3 cellular contexts compared by ENCODE assay signal in the genomic region with DNA sequence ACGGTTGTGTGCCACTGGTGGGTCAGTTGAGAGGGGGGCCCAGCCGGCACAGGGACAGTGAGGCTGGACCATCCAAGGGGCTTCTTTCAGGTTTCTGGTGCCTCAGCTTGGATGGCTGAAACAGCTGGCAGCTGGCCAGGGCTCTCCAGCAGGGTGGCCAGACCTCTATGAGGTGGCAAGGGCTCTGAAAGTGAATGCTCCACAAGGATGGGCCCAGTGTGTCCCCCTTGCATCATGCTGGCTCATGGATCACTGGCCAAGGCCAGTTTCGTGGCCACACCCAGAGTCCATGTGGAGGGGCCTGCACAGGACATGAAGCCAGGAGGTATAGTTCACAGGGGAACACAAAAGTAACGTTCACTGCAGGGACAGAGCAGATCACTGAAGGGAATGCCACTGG.
A peak's percentile ranks its signal among the peaks of the same experiment; 100 is the strongest.
TF ChIP-seq lines count a peak whose summit lies in the region.

No MANE protein-coding gene starts in this region.

TF ChIP-seq in HepG2, 621 proteins besides CTCF, POLR2A, EP300 and RAD21 (continues in another document):
- peak; percentile 60 for TF ChIP-seq HNF4A (CRISPR knock-in tag; IDR thresholded peaks at IDR 0.05)
- peak; percentile 59 for TF ChIP-seq ZFY (CRISPR knock-in tag; IDR thresholded peaks at IDR 0.05)
- TF ChIP-seq FOXK1 (CRISPR knock-in tag; IDR thresholded peaks at IDR 0.05; ENCODE audit: borderline replicate concordance, low read depth) = no peak
- TF ChIP-seq, protein P1, sequence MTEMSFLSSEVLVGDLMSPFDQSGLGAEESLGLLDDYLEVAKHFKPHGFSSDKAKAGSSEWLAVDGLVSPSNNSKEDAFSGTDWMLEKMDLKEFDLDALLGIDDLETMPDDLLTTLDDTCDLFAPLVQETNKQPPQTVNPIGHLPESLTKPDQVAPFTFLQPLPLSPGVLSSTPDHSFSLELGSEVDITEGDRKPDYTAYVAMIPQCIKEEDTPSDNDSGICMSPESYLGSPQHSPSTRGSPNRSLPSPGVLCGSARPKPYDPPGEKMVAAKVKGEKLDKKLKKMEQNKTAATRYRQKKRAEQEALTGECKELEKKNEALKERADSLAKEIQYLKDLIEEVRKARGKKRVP (CRISPR knock-in tag; IDR thresholded peaks at IDR 0.05) = peak in 1 of 2 experiments; percentile 46; a peak in 1 of 4 replicates
- no peak for TF ChIP-seq HDAC2 (CRISPR knock-in tag; IDR thresholded peaks at IDR 0.05)
- TF ChIP-seq ZBTB8A (CRISPR knock-in tag; IDR thresholded peaks at IDR 0.05; ENCODE audit: borderline replicate concordance, low read depth) = no peak
- peak; percentile 64 for TF ChIP-seq CEBPG (CRISPR knock-in tag; IDR thresholded peaks at IDR 0.05)
- peak; percentile 26; the same call in 1 of the 2 replicates for TF ChIP-seq GATAD2A (CRISPR knock-in tag; IDR thresholded peaks at IDR 0.05)
- 0 out of 2 replicates have a peak, but pooled peaks have one; percentile 3 for TF ChIP-seq SAP130 (CRISPR knock-in tag; IDR thresholded peaks at IDR 0.05; ENCODE audit: low read depth)
- TF ChIP-seq, protein P2, sequence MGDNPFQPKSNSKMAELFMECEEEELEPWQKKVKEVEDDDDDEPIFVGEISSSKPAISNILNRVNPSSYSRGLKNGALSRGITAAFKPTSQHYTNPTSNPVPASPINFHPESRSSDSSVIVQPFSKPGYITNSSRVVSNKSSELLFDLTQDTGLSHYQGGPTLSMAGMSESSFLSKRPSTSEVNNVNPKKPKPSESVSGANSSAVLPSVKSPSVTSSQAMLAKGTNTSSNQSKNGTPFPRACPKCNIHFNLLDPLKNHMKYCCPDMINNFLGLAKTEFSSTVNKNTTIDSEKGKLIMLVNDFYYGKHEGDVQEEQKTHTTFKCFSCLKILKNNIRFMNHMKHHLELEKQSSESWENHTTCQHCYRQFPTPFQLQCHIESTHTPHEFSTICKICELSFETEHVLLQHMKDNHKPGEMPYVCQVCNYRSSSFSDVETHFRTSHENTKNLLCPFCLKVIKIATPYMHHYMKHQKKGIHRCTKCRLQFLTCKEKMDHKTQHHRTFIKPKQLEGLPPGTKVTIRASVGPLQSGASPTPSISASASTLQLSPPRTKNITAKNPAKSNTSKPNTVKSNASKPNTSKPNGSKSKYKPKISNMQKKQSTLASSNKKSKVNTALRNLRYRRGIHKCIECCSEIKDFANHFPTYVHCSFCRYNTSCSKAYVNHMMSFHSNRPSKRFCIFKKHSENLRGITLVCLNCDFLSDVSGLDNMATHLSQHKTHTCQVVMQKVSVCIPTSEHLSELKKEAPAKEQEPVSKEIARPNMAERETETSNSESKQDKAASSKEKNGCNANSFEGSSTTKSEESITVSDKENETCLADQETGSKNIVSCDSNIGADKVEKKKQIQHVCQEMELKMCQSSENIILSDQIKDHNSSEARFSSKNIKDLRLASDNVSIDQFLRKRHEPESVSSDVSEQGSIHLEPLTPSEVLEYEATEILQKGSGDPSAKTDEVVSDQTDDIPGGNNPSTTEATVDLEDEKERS (CRISPR knock-in tag; IDR thresholded peaks at IDR 0.05) = no peak

TF ChIP-seq in WTC11, 78 proteins besides CTCF, POLR2A, EP300 and RAD21:
- TF ChIP-seq ZNF396 (CRISPR knock-in tag; IDR thresholded peaks at IDR 0.05; ENCODE audit: borderline replicate concordance) (no peak), CREB1 (CRISPR knock-in tag; IDR thresholded peaks at IDR 0.05) (no peak), GABPB1 (CRISPR knock-in tag; IDR thresholded peaks at IDR 0.05) (peak; percentile 81)
TF ChIP-seq in WTC11: peak in this region for 1.

TF ChIP-seq in H1, 55 proteins besides CTCF, POLR2A, EP300 and RAD21:
- TF ChIP-seq CBX5 (IDR thresholded peaks at IDR 0.05; ENCODE audit: low read depth, low read length) = no peak
- no peak for TF ChIP-seq SP1 (IDR thresholded peaks at IDR 0.05; ENCODE audit: low read depth, low read length)
- no peak for TF ChIP-seq TBP (IDR thresholded peaks at IDR 0.05; ENCODE audit: low read depth, low read length)
- no peak for TF ChIP-seq TAF7 (optimal IDR thresholded peaks at IDR 0.05; ENCODE audit: borderline replicate concordance, low read depth, low read length)
- TF ChIP-seq ASH2L (IDR thresholded peaks at IDR 0.05; ENCODE audit: low read length) = no peak
- TF ChIP-seq CHD2 (IDR thresholded peaks at IDR 0.05; ENCODE audit: low read length) = no peak
- TF ChIP-seq RNF2 (IDR thresholded peaks at IDR 0.05; ENCODE audit: borderline replicate concordance, low read depth, low read length, missing control alignments, poor library complexity, severe bottlenecking) = no peak
- TF ChIP-seq, protein P3, sequence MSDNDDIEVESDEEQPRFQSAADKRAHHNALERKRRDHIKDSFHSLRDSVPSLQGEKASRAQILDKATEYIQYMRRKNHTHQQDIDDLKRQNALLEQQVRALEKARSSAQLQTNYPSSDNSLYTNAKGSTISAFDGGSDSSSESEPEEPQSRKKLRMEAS (IDR thresholded peaks at IDR 0.05) = no peak
- no peak for TF ChIP-seq KDM5A (IDR thresholded peaks at IDR 0.05; ENCODE audit: low read length)
- no peak for TF ChIP-seq NRF1 (IDR thresholded peaks at IDR 0.05; ENCODE audit: low read depth, low read length)
- no peak for TF ChIP-seq SIN3A (conservative IDR thresholded peaks at IDR 0.05 in 1 of 2, IDR thresholded peaks at IDR 0.05 in 1 of 2; ENCODE audit: low read depth in 1 of 2, low read length in 2 of 2)
- TF ChIP-seq BCL11A (IDR thresholded peaks at IDR 0.05; ENCODE audit: low read depth in 2 of 2, low read length in 2 of 2) = no peak
